ENCODE assay signal across 8 cellular contexts in the genomic region with DNA sequence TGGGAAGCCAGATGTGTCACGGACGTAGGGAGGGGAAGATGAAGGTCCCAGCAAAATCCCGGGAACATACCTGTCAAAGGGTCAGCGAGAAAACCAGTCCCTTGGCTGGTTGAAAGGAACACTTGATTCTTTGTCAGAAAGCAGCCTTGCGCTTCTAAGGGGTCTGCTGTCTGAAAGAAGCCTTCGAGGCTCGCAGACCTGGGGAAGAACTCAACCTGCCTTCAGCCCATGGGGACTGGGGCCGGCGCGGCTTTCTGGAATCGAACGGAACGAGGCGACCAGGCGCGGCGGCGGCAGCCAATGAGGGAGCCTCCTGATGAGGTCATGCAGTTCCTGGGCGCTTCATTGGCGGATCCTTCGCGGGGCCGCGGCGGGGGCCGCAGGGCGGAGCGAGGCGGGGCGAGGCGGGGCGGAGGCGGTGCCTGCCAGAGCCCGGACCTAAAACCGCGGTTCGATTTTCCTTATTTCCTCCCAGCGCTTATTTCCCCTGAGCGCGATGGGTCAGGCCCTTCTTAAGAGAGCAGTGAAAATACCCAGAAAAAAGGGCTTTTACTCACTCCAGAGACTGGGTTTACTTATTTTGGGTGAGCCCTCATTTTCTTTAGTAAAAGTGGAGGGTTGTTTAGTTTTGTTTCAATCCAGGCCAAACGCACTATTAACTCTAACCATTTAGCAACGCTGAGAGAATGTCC. TPM values are rescaled to one million over a fixed set of nuclear protein-coding genes. Genes with fewer than 3 reads are reported as not detected.
A peak's percentile ranks its signal among the peaks of the same experiment; 100 is the strongest.
DNase-seq lines count a peak whose midpoint lies in the region; ATAC-seq and TF ChIP-seq lines count a peak whose summit lies in the region.

No MANE protein-coding gene starts in this region.

- TF ChIP-seq CTCF in GM12864 (IDR thresholded peaks at IDR 0.05; ENCODE audit: low read depth, low read length, missing control alignments) (no peak), left ventricle myocardium inferior (IDR thresholded peaks at IDR 0.05; ENCODE audit: borderline replicate concordance) (no peak), type B pancreatic cell (conservative IDR thresholded peaks at IDR 0.05) (no peak)

- H3K4me3 ChIP-seq in GM12864 (ENCODE audit: low read depth, low read length), result peak overlapping the region; percentile 23
- peak overlapping the region; percentile 61 for H3K4me3 ChIP-seq in left ventricle myocardium inferior

- peaks cover 15% of the 10 kb centered on the region for H3K4me1 ChIP-seq in left ventricle myocardium inferior

- no peaks in the 10 kb centered on the region for H3K4me1 Mint-ChIP-seq in type B pancreatic cell (ENCODE audit: unreplicated experiment)

- H3K9me3 ChIP-seq in left ventricle myocardium inferior (replicated peaks), result peaks cover 16% of the 10 kb centered on the region

- intact Hi-C loops in left ventricle myocardium inferior (cut with micrococcal nuclease), result no loop called here
- intact Hi-C loops in posterior vena cava (cut with DNase I), result no loop called here

- ATAC-seq in HG02759 (IDR thresholded peaks at IDR 0.05; ENCODE audit: unreplicated experiment), result peak; percentile 100

- peak overlapping the region; percentile 79 for H3K27ac ChIP-seq in left ventricle myocardium inferior (replicated peaks)

- H3K36me3 ChIP-seq in left ventricle myocardium inferior, result no peaks in the 10 kb centered on the region

- H3K27me3 Mint-ChIP-seq in type B pancreatic cell, result peaks cover 4% of the 10 kb centered on the region

- H3K27me3 ChIP-seq in left ventricle myocardium inferior (ENCODE audit: low read depth), result no peaks in the 10 kb centered on the region

- peaks cover 5% of the 10 kb centered on the region for H3K9me3 Mint-ChIP-seq in type B pancreatic cell

- H3K4me3 Mint-ChIP-seq in type B pancreatic cell, result peak overlapping the region; percentile 70

- H3K27ac Mint-ChIP-seq in type B pancreatic cell, result peak overlapping the region; percentile 29

- H3K36me3 Mint-ChIP-seq in type B pancreatic cell, result peaks cover 5% of the 10 kb centered on the region

- DNase-seq in GM12864 (ENCODE audit: low read depth) (peak; percentile 47), NCI-H1105 treated with DMSO at 0.1 percent for 48 hours (lab: John Stamatoyannopoulos, UW) (peak; percentile 90), T-helper 1 cell (peak; percentile 81 to 91 (median 88)), amygdala (lab: John Stamatoyannopoulos, UW) (peak; percentile 44 to 98 (median 90)), left ventricle myocardium inferior (peak; percentile 95), posterior vena cava (ENCODE audit: low spot score) (peak; percentile 97), type B pancreatic cell (ENCODE audit: extremely low spot score, unreplicated experiment) (peak; percentile 93)

RNA-seq across cellular contexts. Expression of gene TTC7B, which starts 11.8 kb away (rescaled TPM):
- total RNA-seq in left ventricle myocardium inferior, result 55.5 TPM
- 10 to 100 TPM; 60.5 to 75.7 TPM for total RNA-seq in posterior vena cava
- 27.4 and 40.4 TPM in 2 replicates for total RNA-seq in type B pancreatic cell (ENCODE audit: low replicate concordance)

Comparison
In these comparisons a context has a peak if more than half of its experiments do, and no peak if none do; other contexts are left out.
1. Peak in every context shown above with its lines: DNase-seq, ATAC-seq, H3K4me3 ChIP-seq and H3K27ac ChIP-seq.
2. DNase-seq: peak in every context shown above with its lines; median percentile 97 in posterior vena cava; 95 in left ventricle myocardium inferior; 93 in type B pancreatic cell; 90 in NCI-H1105 treated with DMSO at 0.1 percent for 48 hours; 90 in amygdala; 88 in T-helper 1 cell; 47 in GM12864.